12 cellular contexts compared by ENCODE assay signal in the genomic region with DNA sequence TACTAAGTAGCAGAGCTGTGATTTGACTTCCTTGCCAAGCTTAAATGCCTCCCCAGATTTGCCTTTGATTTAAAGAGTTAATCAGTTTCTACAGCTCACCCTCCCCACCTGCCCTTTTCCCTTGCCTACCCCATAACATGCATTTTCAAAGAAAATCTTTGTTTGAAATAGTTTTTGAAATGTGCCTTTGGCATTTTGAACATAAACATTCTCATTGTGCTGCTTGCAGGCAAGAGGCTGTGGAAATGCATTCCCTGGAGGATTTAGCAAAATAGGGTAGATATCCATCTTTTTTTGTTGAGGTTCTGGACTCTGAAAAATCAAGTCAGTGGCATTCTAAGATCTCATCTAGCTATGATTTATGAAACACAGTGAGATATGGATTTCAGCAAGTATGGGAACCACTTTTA. TPM values are rescaled to one million over a fixed set of nuclear protein-coding genes. Genes with fewer than 3 reads are reported as not detected.
DNase-seq lines count a peak whose midpoint lies in the region; ATAC-seq and TF ChIP-seq lines count a peak whose summit lies in the region.
"Had no signal": no experiment of that assay in that cellular context is flagged by ENCODE, and none has a peak within 500 bp of the region (broad histone marks: within the 10 kb centered on the region; RNA-seq: fewer than 3 reads in every experiment).

No MANE protein-coding gene starts in this region.

- H3K27me3 ChIP-seq in layer of hippocampus (ENCODE audit: control insufficient read depth, insufficient read depth, low read length): no peaks in the 10 kb centered on the region
- no peaks in the 10 kb centered on the region for H3K27me3 ChIP-seq in stomach smooth muscle (ENCODE audit: control insufficient read depth in 1 of 2, insufficient read depth in 2 of 2, low read length in 2 of 2)
- H3K27me3 ChIP-seq: gastroesophageal sphincter had no signal

- no peaks in the 10 kb centered on the region for H3K9me3 ChIP-seq in stomach smooth muscle (ENCODE audit: control insufficient read depth in 2 of 2, low read length in 2 of 2)
- H3K9me3 ChIP-seq: gastroesophageal sphincter had no signal

- peak overlapping the region; percentile 29 for H3K4me3 ChIP-seq in stomach smooth muscle (ENCODE audit: low read length in 2 of 2)
- H3K4me3 ChIP-seq: gastroesophageal sphincter, lung had no signal

- H3K9me3 Mint-ChIP-seq in IgD-negative memory B cell: no peaks in the 10 kb centered on the region
- no peaks in the 10 kb centered on the region for H3K9me3 Mint-ChIP-seq in activated B cell treated with CpG ODN at 0.5 μM for 24 hours
- no peaks in the 10 kb centered on the region for H3K9me3 Mint-ChIP-seq in CD14-positive monocyte

- H3K9ac ChIP-seq in stomach smooth muscle (ENCODE audit: low read length in 2 of 2): peak overlapping the region in 1 of 2 donors; percentile 13

- no peak for ATAC-seq in activated B cell treated with CpG ODN at 0.5 μM for 24 hours (ENCODE audit: low read depth)
- ATAC-seq: gastroesophageal sphincter had no signal

- H3K36me3 ChIP-seq in stomach smooth muscle (ENCODE audit: control insufficient read depth in 2 of 2, insufficient read depth in 2 of 2, low read length in 2 of 2): no peaks in the 10 kb centered on the region
- H3K36me3 ChIP-seq: gastroesophageal sphincter had no signal

- H3K27ac ChIP-seq in layer of hippocampus (ENCODE audit: low read depth, low read length) (peak overlapping the region; percentile 89), stomach smooth muscle (ENCODE audit: low read length) (no peak overlapping the region)

- POLR2A ChIA-PET in activated B cell treated with CpG ODN at 0.5 μM for 24 hours (lab: Charles Lee): interaction anchor here (0.7 to 2.2 kb wide), 6 partner anchors 10 to 60 kb away, joined by 3 to 11 read pairs (median 6); no protein-coding TSS in a partner anchor

- no peak for TF ChIP-seq CTCF in activated B cell treated with CpG ODN at 0.5 μM for 24 hours (IDR thresholded peaks at IDR 0.05)
- no peak for TF ChIP-seq CTCF in CD14-positive monocyte (IDR thresholded peaks at IDR 0.05)

- H3K4me3 Mint-ChIP-seq in IgD-negative memory B cell (peak overlapping the region in 3 of 4 donors; percentile 8 to 77 (median 63)), activated B cell treated with CpG ODN at 0.5 μM for 24 hours (peak overlapping the region; percentile 41), CD14-positive monocyte (no peak overlapping the region)

- H3K27ac Mint-ChIP-seq in IgD-negative memory B cell (peak overlapping the region; percentile 89 to 92 (median 90)), activated B cell treated with CpG ODN at 0.5 μM for 24 hours (peak overlapping the region; percentile 84), CD14-positive monocyte (peak overlapping the region in 1 of 7 donors; percentile 38)

- intact Hi-C loops in activated B cell treated with CpG ODN at 0.5 μM for 24 hours (cut with micrococcal nuclease): loop anchor here (2.0 to 5.0 kb wide), 2 partner anchors 54 to 446 kb away; a partner anchor contains a TSS
- intact Hi-C loops in CD14-positive monocyte (cut with micrococcal nuclease): no loop called here

- peaks cover 37% of the 10 kb centered on the region for H3K4me1 ChIP-seq in stomach smooth muscle (ENCODE audit: control insufficient read depth, insufficient read depth, low read length)

- CTCF ChIA-PET in activated B cell treated with CpG ODN at 0.5 μM for 24 hours (lab: Charles Lee): interaction anchor here (2.2 kb wide), 1 partner anchor 70 kb away, joined by 6 read pairs; no protein-coding TSS in a partner anchor

- no peaks in the 10 kb centered on the region for H3K27me3 Mint-ChIP-seq in IgD-negative memory B cell
- no peaks in the 10 kb centered on the region for H3K27me3 Mint-ChIP-seq in activated B cell treated with CpG ODN at 0.5 μM for 24 hours
- no peaks in the 10 kb centered on the region for H3K27me3 Mint-ChIP-seq in CD14-positive monocyte (ENCODE audit: low read depth in 3 of 3)

- H3K36me3 Mint-ChIP-seq in IgD-negative memory B cell (peaks cover 1% of the 10 kb centered on the region), activated B cell treated with CpG ODN at 0.5 μM for 24 hours (ENCODE audit: low read depth) (peaks cover 4% of the 10 kb centered on the region), CD14-positive monocyte (peaks cover 3 to 7% of the 10 kb centered on the region in 2 donors)

- DNase-seq in activated B cell treated with CpG ODN at 0.5 μM for 24 hours (no peak), CD14-positive monocyte (ENCODE audit: low spot score) (no peak), NCI-H774 (lab: John Stamatoyannopoulos, UW) (no peak)
- no peak for DNase-seq in effector CD8-positive, alpha-beta T cell (lab: John Stamatoyannopoulos, UW)
- DNase-seq: activated CD8-positive, alpha-beta memory T cell treated with anti-CD3 and anti-CD28 coated beads, Interleukin-2, amount 50 U/mL, for 4 hours; NCI-H82; T1000 had no signal

- H3K4me1 Mint-ChIP-seq in IgD-negative memory B cell: peaks cover 50 to 66% (median 60%) of the 10 kb centered on the region in 3 donors
- H3K4me1 Mint-ChIP-seq in activated B cell treated with CpG ODN at 0.5 μM for 24 hours: peaks cover 81% of the 10 kb centered on the region
- H3K4me1 Mint-ChIP-seq in CD14-positive monocyte: peaks cover 65% of the 10 kb centered on the region

RNA-seq across cellular contexts. Expression of a gene that starts 55.7 kb away (rescaled TPM):
- polyA plus RNA-seq in IgD-negative memory B cell (9.3 TPM), CD14-positive monocyte (1 to 10 TPM; 5.3 to 8.7 TPM)
- 211 and 232 TPM in 2 replicates for total RNA-seq in activated B cell treated with CpG ODN at 0.5 μM for 24 hours

Comparison
In these comparisons a context has a peak if more than half of its experiments do, and no peak if none do; other contexts are left out.
1. H3K4me3 Mint-ChIP-seq: peak in IgD-negative memory B cell (3 of 4) and activated B cell treated with CpG ODN at 0.5 μM for 24 hours (single experiment); none in CD14-positive monocyte (0 of 2).